In the genomic region with DNA sequence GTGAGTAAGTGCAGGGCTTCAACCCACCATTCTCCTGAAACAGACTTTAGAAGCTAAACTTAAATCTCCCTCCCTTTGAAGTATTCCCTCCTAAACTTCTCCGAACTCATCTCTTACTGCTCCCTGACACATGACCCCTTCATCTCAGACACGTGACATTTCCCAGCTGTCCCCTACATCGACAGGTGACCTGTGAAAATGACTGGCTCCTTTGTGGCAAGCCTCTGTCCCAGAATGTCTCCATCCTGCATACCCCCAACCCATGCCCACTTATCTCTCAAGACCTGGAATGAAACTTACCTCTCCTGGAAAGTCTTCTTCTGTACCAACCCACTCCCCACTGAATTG, we compare ENCODE assay signal across 23 cellular contexts. TPM values are rescaled to one million over a fixed set of nuclear protein-coding genes. Genes with fewer than 3 reads are reported as not detected.
"Had no signal": no experiment of that assay in that cellular context is flagged by ENCODE, and none has a peak within 500 bp of the region (broad histone marks: within the 10 kb centered on the region; RNA-seq: fewer than 3 reads in every experiment).

No MANE protein-coding gene starts in this region.

- H3K36me3 Mint-ChIP-seq: activated naive CD8-positive, alpha-beta T cell; memory B cell had no signal

- H3K4me1 Mint-ChIP-seq: activated T-helper 17 cell treated with anti-CD3 and anti-CD28 coated beads, Interleukin-2, amount 50 U/mL, for 72 hours had no signal

- H3K9me3 Mint-ChIP-seq: activated T-helper 17 cell treated with anti-CD3 and anti-CD28 coated beads, Interleukin-2, amount 50 U/mL, for 72 hours; effector memory CD8-positive, alpha-beta T cell; memory B cell had no signal

- DNase-seq: activated CD4-positive, alpha-beta T cell treated with anti-CD3 and anti-CD28 coated beads for 1 hour; activated CD4-positive, alpha-beta T cell treated with anti-CD3 and anti-CD28 coated beads, Interleukin-2, amount 50 U/mL, for 1 hour; activated CD8-positive, alpha-beta T cell treated with anti-CD3 and anti-CD28 coated beads, Interleukin-2, amount 10 ng/mL, durations not matched to agents 7 days and 5 days; activated naive CD4-positive, alpha-beta T cell; activated T-cell treated with anti-CD3 and anti-CD28 coated beads, Interleukin-2, amount 50 U/mL, for 1 hour; adrenal gland; central memory CD4-positive, alpha-beta T cell; dorsolateral prefrontal cortex; effector memory CD8-positive, alpha-beta T cell; gastrocnemius medialis; head of caudate nucleus; mucosa of descending colon; occipital lobe; stimulated activated CD4-positive, alpha-beta T cell treated with anti-CD3 and anti-CD28 coated beads, Interleukin-4, amount 100 ng/mL, for 24 hours; stimulated activated naive CD4-positive, alpha-beta T cell treated with Interleukin-2 at 50 U/mL for 16 hours; T-helper 1 cell had no signal

- H3K4me3 Mint-ChIP-seq: activated CD8-positive, alpha-beta T cell treated with anti-CD3 and anti-CD28 coated beads, Interleukin-2, amount 10 ng/mL, durations not matched to agents 7 days and 5 days; activated naive CD8-positive, alpha-beta T cell; activated T-helper 17 cell treated with anti-CD3 and anti-CD28 coated beads, Interleukin-2, amount 50 U/mL, for 72 hours; effector memory CD8-positive, alpha-beta T cell; memory B cell had no signal

- H3K27ac Mint-ChIP-seq: activated CD8-positive, alpha-beta T cell treated with anti-CD3 and anti-CD28 coated beads, Interleukin-2, amount 10 ng/mL, durations not matched to agents 7 days and 5 days; activated naive CD8-positive, alpha-beta T cell; activated T-helper 17 cell treated with anti-CD3 and anti-CD28 coated beads, Interleukin-2, amount 50 U/mL, for 72 hours; effector memory CD8-positive, alpha-beta T cell; memory B cell had no signal

- H3K9me3 ChIP-seq: adrenal gland, esophagus muscularis mucosa, gastrocnemius medialis, mucosa of descending colon, tibial nerve had no signal

- H3K4me3 ChIP-seq: adrenal gland, dorsolateral prefrontal cortex, esophagus muscularis mucosa, gastrocnemius medialis, mucosa of descending colon, tibial nerve had no signal

- H3K4me1 ChIP-seq: adrenal gland had no signal

- H3K27ac ChIP-seq: adrenal gland had no signal

- H3K36me3 ChIP-seq: adrenal gland, gastrocnemius medialis, tibial nerve had no signal

- H3K27me3 ChIP-seq: adrenal gland, dorsolateral prefrontal cortex, esophagus muscularis mucosa, gastrocnemius medialis, tibial nerve had no signal

RNA-seq across cellular contexts. Expression of a gene that starts 4.2 kb away (rescaled TPM):
- total RNA-seq: activated CD8-positive, alpha-beta T cell treated with anti-CD3 and anti-CD28 coated beads, Interleukin-2, amount 10 ng/mL, durations not matched to agents 7 days and 5 days; astrocyte had no signal
- polyA plus RNA-seq: neural cell had no signal
